In the genomic region with DNA sequence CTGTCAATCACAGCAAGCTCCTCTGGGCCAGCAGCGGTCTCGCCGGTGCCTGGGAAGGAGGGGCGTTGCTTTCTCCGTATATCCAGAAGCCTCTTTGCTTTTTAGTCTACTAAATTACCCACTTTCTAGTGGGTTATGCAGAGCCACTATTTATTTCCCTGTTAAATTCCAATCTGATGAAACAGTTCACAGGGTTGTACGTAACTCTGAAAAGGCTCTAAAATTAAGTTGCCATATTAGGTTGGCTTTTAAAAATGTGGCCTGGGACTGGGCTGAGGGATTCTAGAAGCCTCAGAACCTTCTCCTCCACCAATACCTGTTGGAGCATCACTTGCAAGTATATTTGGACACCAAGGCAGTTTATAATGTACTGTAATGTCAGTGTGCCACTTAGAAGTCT, we compare ENCODE assay signal across 1 cellular context.
TF ChIP-seq lines count a peak whose summit lies in the region.

No MANE protein-coding gene starts in this region.

TF ChIP-seq in K562, 482 proteins besides CTCF, POLR2A, EP300 and RAD21:
- TF ChIP-seq PKNOX1 (IDR thresholded peaks at IDR 0.05) (0 out of 2 replicates have a peak, but pooled peaks have one; percentile 12), SNAPC5 (CRISPR knock-in tag; IDR thresholded peaks at IDR 0.05) (no peak)
TF ChIP-seq in K562: peak in this region for 1.
